Comparison of ENCODE assay signal across 8 cellular contexts in genomic region chr6:30515967-30516753, GRCh38. TPM values are rescaled to one million over a fixed set of nuclear protein-coding genes. Genes with fewer than 3 reads are reported as not detected.
DNase-seq lines count a peak whose midpoint lies in the region; ATAC-seq and TF ChIP-seq lines count a peak whose summit lies in the region.

No MANE protein-coding gene starts in this region.

- H3K27me3 Mint-ChIP-seq in nephron progenitor cell (ENCODE audit: low read depth, poor library complexity) = peaks cover 19% of the 10 kb centered on the region
- H3K27me3 Mint-ChIP-seq in stimulated activated naive CD8-positive, alpha-beta T cell treated with anti-CD3 and anti-CD28 coated beads, Interleukin-15, Interleukin-2, amounts not matched to agents 100 ng/mL and 50 ng/mL, for 24 hours = no peaks in the 10 kb centered on the region

- H3K4me1 Mint-ChIP-seq in nephron progenitor cell = no peaks in the 10 kb centered on the region
- peaks cover 71% of the 10 kb centered on the region for H3K4me1 Mint-ChIP-seq in stimulated activated naive CD8-positive, alpha-beta T cell treated with anti-CD3 and anti-CD28 coated beads, Interleukin-15, Interleukin-2, amounts not matched to agents 100 ng/mL and 50 ng/mL, for 24 hours (ENCODE audit: low read depth)

- H3K4me1 ChIP-seq in SJCRH30 (no peaks in the 10 kb centered on the region), foreskin keratinocyte (peaks cover 17% of the 10 kb centered on the region)

- peak; percentile 98 for DNase-seq in CMK (ENCODE audit: low read depth)
- peak; percentile 74 for DNase-seq in HT1080 (ENCODE audit: low read depth)
- DNase-seq in SJCRH30 = peak; percentile 77 to 89
- DNase-seq in activated naive CD4-positive, alpha-beta T cell treated with Interleukin-2 at 50 U/mL for 16 hours = peak; percentile 93
- DNase-seq in foreskin keratinocyte = peak; percentile 85 to 92
- peak; percentile 68 for DNase-seq in nephron progenitor cell

- peaks cover 13% of the 10 kb centered on the region for H3K9me3 Mint-ChIP-seq in nephron progenitor cell
- no peaks in the 10 kb centered on the region for H3K9me3 Mint-ChIP-seq in stimulated activated naive CD8-positive, alpha-beta T cell treated with anti-CD3 and anti-CD28 coated beads, Interleukin-15, Interleukin-2, amounts not matched to agents 100 ng/mL and 50 ng/mL, for 24 hours

- peak overlapping the region; percentile 53 for H3K4me3 ChIP-seq in SJCRH30

- peak overlapping the region; percentile 90 for H3K27ac Mint-ChIP-seq in nephron progenitor cell
- H3K27ac Mint-ChIP-seq in stimulated activated naive CD8-positive, alpha-beta T cell treated with anti-CD3 and anti-CD28 coated beads, Interleukin-15, Interleukin-2, amounts not matched to agents 100 ng/mL and 50 ng/mL, for 24 hours = peak overlapping the region; percentile 94

- H3K27me3 ChIP-seq in SJCRH30 (no peaks in the 10 kb centered on the region), foreskin keratinocyte (no peaks in the 10 kb centered on the region)

- no peaks in the 10 kb centered on the region for H3K36me3 Mint-ChIP-seq in nephron progenitor cell (ENCODE audit: low read depth)
- H3K36me3 Mint-ChIP-seq in stimulated activated naive CD8-positive, alpha-beta T cell treated with anti-CD3 and anti-CD28 coated beads, Interleukin-15, Interleukin-2, amounts not matched to agents 100 ng/mL and 50 ng/mL, for 24 hours (ENCODE audit: low read depth) = peaks cover 25% of the 10 kb centered on the region

- TF ChIP-seq CTCF in foreskin keratinocyte (conservative IDR thresholded peaks at IDR 0.05) = no peak
- TF ChIP-seq CTCF in nephron progenitor cell (IDR thresholded peaks at IDR 0.05) = no peak

- H3K27ac ChIP-seq in SJCRH30 (peak overlapping the region; percentile 20), foreskin keratinocyte (peak overlapping the region; percentile 98)

- no peaks in the 10 kb centered on the region for H3K36me3 ChIP-seq in SJCRH30

- H3K9me3 ChIP-seq in SJCRH30 (replicated peaks) = 0 out of 2 replicates have a peak, but pooled peaks cover 3% of the 10 kb centered on the region

- ATAC-seq in GM19467 (IDR thresholded peaks at IDR 0.05; ENCODE audit: unreplicated experiment) = peak; percentile 52
- peak; percentile 77 for ATAC-seq in foreskin keratinocyte

- peak overlapping the region; percentile 82 for H3K4me3 Mint-ChIP-seq in nephron progenitor cell
- H3K4me3 Mint-ChIP-seq in stimulated activated naive CD8-positive, alpha-beta T cell treated with anti-CD3 and anti-CD28 coated beads, Interleukin-15, Interleukin-2, amounts not matched to agents 100 ng/mL and 50 ng/mL, for 24 hours = peak overlapping the region; percentile 86

RNA-seq across cellular contexts. Expression of gene HLA-E, which starts 26.9 kb away (rescaled TPM):
- 51.5 and 51.9 TPM in 2 replicates for total RNA-seq in HT1080 (2014; rRNA removed; shearing (Covaris generic))
- 47.0 and 48.4 TPM in 2 replicates for polyA plus RNA-seq in HT1080 (2015; cell fraction: cytosol; rRNA removed)
- polyA plus RNA-seq in HT1080 (2015; cell fraction: nucleus; rRNA removed) = 68.8 and 79.0 TPM in 2 replicates
- total RNA-seq in SJCRH30 (2014; rRNA removed; shearing (Covaris generic)) = 24.6 and 26.0 TPM in 2 replicates
- 123 and 142 TPM in 2 replicates for total RNA-seq in foreskin keratinocyte
- polyA plus RNA-seq in foreskin keratinocyte = 131 and 143 TPM in 2 replicates

RNA-seq across cellular contexts. Expression of gene GNL1, which starts 40.1 kb away (rescaled TPM):
- 67.5 and 78.6 TPM in 2 replicates for total RNA-seq in HT1080 (2014; rRNA removed; shearing (Covaris generic))
- polyA plus RNA-seq in HT1080 (2015; cell fraction: cytosol; rRNA removed) = 26.2 and 28.0 TPM in 2 replicates
- 35.0 and 43.5 TPM in 2 replicates for polyA plus RNA-seq in HT1080 (2015; cell fraction: nucleus; rRNA removed)
- 35.7 and 42.4 TPM in 2 replicates for total RNA-seq in SJCRH30 (2014; rRNA removed; shearing (Covaris generic))
- 47.2 and 52.3 TPM in 2 replicates for total RNA-seq in foreskin keratinocyte
- polyA plus RNA-seq in foreskin keratinocyte = 57.2 and 62.7 TPM in 2 replicates

RNA-seq across cellular contexts. Expression of gene PRR3, which starts 40.9 kb away (rescaled TPM):
- total RNA-seq in HT1080 (2014; rRNA removed; shearing (Covaris generic)) = 12.7 and 21.4 TPM in 2 replicates
- polyA plus RNA-seq in HT1080 (2015; cell fraction: cytosol; rRNA removed) = 29.1 and 30.6 TPM in 2 replicates
- 27.3 and 31.7 TPM in 2 replicates for polyA plus RNA-seq in HT1080 (2015; cell fraction: nucleus; rRNA removed)
- total RNA-seq in SJCRH30 (2014; rRNA removed; shearing (Covaris generic)) = 30.1 and 30.8 TPM in 2 replicates
- 5.7 and 6.3 TPM in 2 replicates for total RNA-seq in foreskin keratinocyte
- 4.2 and 5.8 TPM in 2 replicates for polyA plus RNA-seq in foreskin keratinocyte

RNA-seq across cellular contexts. Expression of gene ABCF1, which starts 55.1 kb away (rescaled TPM):
- total RNA-seq in HT1080 (2014; rRNA removed; shearing (Covaris generic)) = 72.3 and 77.8 TPM in 2 replicates
- polyA plus RNA-seq in HT1080 (2015; cell fraction: cytosol; rRNA removed) = 43.7 and 46.3 TPM in 2 replicates
- polyA plus RNA-seq in HT1080 (2015; cell fraction: nucleus; rRNA removed) = 75.0 and 77.1 TPM in 2 replicates
- total RNA-seq in SJCRH30 (2014; rRNA removed; shearing (Covaris generic)) = 68.0 and 74.7 TPM in 2 replicates
- total RNA-seq in foreskin keratinocyte = 57.1 and 69.7 TPM in 2 replicates
- polyA plus RNA-seq in foreskin keratinocyte = 34.3 and 38.5 TPM in 2 replicates

Comparison
In these comparisons a context has a peak if more than half of its experiments do, and no peak if none do; other contexts are left out.
1. Peak in every context shown above with its lines: DNase-seq, ATAC-seq, H3K4me3 ChIP-seq and H3K27ac ChIP-seq.